30 cellular contexts compared by ENCODE assay signal in genomic region chr12:94229902-94230301, GRCh38.
"Had no signal": no experiment of that assay in that cellular context is flagged by ENCODE, and none has a peak within 500 bp of the region (broad histone marks: within the 10 kb centered on the region; RNA-seq: fewer than 3 reads in every experiment).

No MANE protein-coding gene starts in this region.

- H3K9me3 Mint-ChIP-seq: immature natural killer cell; mesothelial cell of epicardium; nephron; stimulated activated effector memory CD8-positive, alpha-beta T cell treated with anti-CD3 and anti-CD28 coated beads, Interleukin-12 subunit alpha, Interleukin-12 subunit beta, amount 100 ng/mL, for 72 hours; stimulated activated naive CD8-positive, alpha-beta T cell treated with anti-CD3 and anti-CD28 coated beads, Interleukin-15, Interleukin-2, amounts not matched to agents 100 ng/mL and 50 ng/mL, for 24 hours had no signal

- DNase-seq: hypothalamus; immature natural killer cell; kidney; left colon; left lung; lower lobe of right lung; mammary epithelial cell; naive B cell; nucleus accumbens; pancreas; posterior cingulate gyrus; retina; right cardiac atrium; sigmoid colon; small intestine; spleen; stimulated activated CD4-positive, alpha-beta T cell treated with anti-CD3 and anti-CD28 coated beads, Interleukin-4, amount 100 ng/mL, for 24 hours; tibial artery; trophoblast cell; upper lobe of right lung had no signal

- H3K36me3 ChIP-seq: pancreas, prostate gland, sigmoid colon, suprapubic skin, thoracic aorta, tibial artery, upper lobe of right lung had no signal

- H3K27me3 Mint-ChIP-seq: naive B cell; stimulated activated naive CD8-positive, alpha-beta T cell treated with anti-CD3 and anti-CD28 coated beads, Interleukin-15, Interleukin-2, amounts not matched to agents 100 ng/mL and 50 ng/mL, for 24 hours had no signal

- FAIRE-seq: islet of Langerhans, kidney, small intestine, urothelium cell line had no signal

- H3K27ac ChIP-seq: left lung, lower lobe of right lung, pancreas, prostate gland, sigmoid colon, suprapubic skin, thoracic aorta, tibial artery, upper lobe of right lung had no signal

- H3K4me3 Mint-ChIP-seq: mesothelial cell of epicardium; nephron; neural crest cell; stimulated activated effector memory CD8-positive, alpha-beta T cell treated with anti-CD3 and anti-CD28 coated beads, Interleukin-12 subunit alpha, Interleukin-12 subunit beta, amount 100 ng/mL, for 72 hours had no signal

- H3K4me1 ChIP-seq: left lung, lower lobe of right lung, pancreas, prostate gland, suprapubic skin, tibial artery, upper lobe of right lung had no signal

- H3K27ac Mint-ChIP-seq: mesothelial cell of epicardium; nephron; stimulated activated effector memory CD8-positive, alpha-beta T cell treated with anti-CD3 and anti-CD28 coated beads, Interleukin-12 subunit alpha, Interleukin-12 subunit beta, amount 100 ng/mL, for 72 hours; stimulated activated naive CD8-positive, alpha-beta T cell treated with anti-CD3 and anti-CD28 coated beads, Interleukin-15, Interleukin-2, amounts not matched to agents 100 ng/mL and 50 ng/mL, for 24 hours had no signal

- H3K4me1 Mint-ChIP-seq: nephron; stimulated activated effector memory CD8-positive, alpha-beta T cell treated with anti-CD3 and anti-CD28 coated beads, Interleukin-12 subunit alpha, Interleukin-12 subunit beta, amount 100 ng/mL, for 72 hours had no signal

- H3K9me3 ChIP-seq: left lung, lower lobe of right lung, pancreas, prostate gland, sigmoid colon, spleen, suprapubic skin, thoracic aorta, tibial artery, upper lobe of right lung had no signal

- H3K27me3 ChIP-seq: left lung, pancreas, sigmoid colon, spleen, suprapubic skin, tibial artery, upper lobe of right lung had no signal

- H3K36me3 Mint-ChIP-seq: mesothelial cell of epicardium had no signal

- H3K4me3 ChIP-seq: left lung, lower lobe of right lung, pancreas, prostate gland, sigmoid colon, spleen, suprapubic skin, thoracic aorta, tibial artery, upper lobe of right lung had no signal

- ATAC-seq: left colon, left lung, lower lobe of right lung, pancreas, right cardiac atrium, upper lobe of right lung had no signal
